Comparison of ENCODE assay signal across 13 cellular contexts in genomic region chr11:70281114-70281729, GRCh38. TPM values are rescaled to one million over a fixed set of nuclear protein-coding genes. Genes with fewer than 3 reads are reported as not detected.
DNase-seq lines count a peak whose midpoint lies in the region; ATAC-seq and TF ChIP-seq lines count a peak whose summit lies in the region.
"Had no signal": no experiment of that assay in that cellular context is flagged by ENCODE, and none has a peak within 500 bp of the region (broad histone marks: within the 10 kb centered on the region; RNA-seq: fewer than 3 reads in every experiment).

No MANE protein-coding gene starts in this region.

- H2AFZ ChIP-seq in fibroblast of lung (ENCODE audit: low read length), result peak overlapping the region; percentile 18

- peaks cover 14% of the 10 kb centered on the region for H3K79me2 ChIP-seq in fibroblast of lung (ENCODE audit: control insufficient read depth, insufficient read depth, low read length)

- H3K4me3 Mint-ChIP-seq in activated T-cell treated with anti-CD3 and anti-CD28 coated beads, Interleukin-2, amount 50 U/mL, for 72 hours, result no peak overlapping the region
- H3K4me3 Mint-ChIP-seq in activated T-cell treated with anti-CD3 and anti-CD28 coated beads, Interleukin-2, amount 50 U/mL, for 4 hours, result no peak overlapping the region

- H3K27ac Mint-ChIP-seq in activated T-cell treated with anti-CD3 and anti-CD28 coated beads, Interleukin-2, amount 50 U/mL, for 72 hours, result peak overlapping the region; percentile 79

- peak overlapping the region; percentile 52 for H3K4me2 ChIP-seq in fibroblast of lung (ENCODE audit: extremely low read depth, insufficient read depth, low read length)

- H3K27me3 ChIP-seq in fibroblast of lung (ENCODE audit: control insufficient read depth, insufficient read depth, low read length), result no peaks in the 10 kb centered on the region

- H3K9me3 Mint-ChIP-seq in activated T-cell treated with anti-CD3 and anti-CD28 coated beads, Interleukin-2, amount 50 U/mL, for 72 hours, result no peaks in the 10 kb centered on the region
- H3K9me3 Mint-ChIP-seq in activated T-cell treated with anti-CD3 and anti-CD28 coated beads, Interleukin-2, amount 50 U/mL, for 4 hours, result no peaks in the 10 kb centered on the region
- H3K9me3 Mint-ChIP-seq: naive B cell had no signal

- H3K27me3 Mint-ChIP-seq in activated T-cell treated with anti-CD3 and anti-CD28 coated beads, Interleukin-2, amount 50 U/mL, for 72 hours (ENCODE audit: low read depth), result no peaks in the 10 kb centered on the region
- H3K27me3 Mint-ChIP-seq in activated T-cell treated with anti-CD3 and anti-CD28 coated beads, Interleukin-2, amount 50 U/mL, for 4 hours (ENCODE audit: low read depth), result no peaks in the 10 kb centered on the region
- H3K27me3 Mint-ChIP-seq: naive B cell had no signal

- H3K27ac ChIP-seq in fibroblast of lung (ENCODE audit: insufficient read depth, low read length), result peak overlapping the region; percentile 71
- H3K27ac ChIP-seq: 22Rv1 had no signal

- no peak overlapping the region for H3K4me3 ChIP-seq in fibroblast of lung (replicated peaks in 1 of 4; ENCODE audit: control extremely low read depth in 1 of 4, insufficient read depth in 1 of 4, low read depth in 3 of 4, low read length in 4 of 4)
- H3K4me3 ChIP-seq in mucosa of descending colon, result no peak overlapping the region

- peaks cover 8% of the 10 kb centered on the region for H3K4me1 ChIP-seq in fibroblast of lung (ENCODE audit: control insufficient read depth, extremely low read depth, insufficient read depth, low read length)
- no peaks in the 10 kb centered on the region for H3K4me1 ChIP-seq in mucosa of descending colon (ENCODE audit: low read depth)

- peak overlapping the region; percentile 16 for H3K9ac ChIP-seq in fibroblast of lung (ENCODE audit: insufficient read depth, low read length)

- intact Hi-C loops in mucosa of descending colon (cut with DNase I, micrococcal nuclease), result no loop called here

- ATAC-seq in activated T-cell treated with anti-CD3 and anti-CD28 coated beads, Interleukin-2, amount 50 U/mL, for 72 hours (replicated peaks in 1 of 2), result no peak
- ATAC-seq in activated T-cell treated with anti-CD3 and anti-CD28 coated beads, Interleukin-2, amount 50 U/mL, for 4 hours, result no peak
- peak; percentile 14 for ATAC-seq in mucosa of descending colon
- ATAC-seq in HG03520 (IDR thresholded peaks at IDR 0.05; ENCODE audit: unreplicated experiment), result no peak

- no peak for TF ChIP-seq CTCF in fibroblast of lung (conservative IDR thresholded peaks at IDR 0.05 in 1 of 2, IDR thresholded peaks at IDR 0.05 in 1 of 2; ENCODE audit: low read depth in 1 of 2, low read length in 2 of 2)
- no peak for TF ChIP-seq CTCF in mucosa of descending colon (IDR thresholded peaks at IDR 0.05)

- peaks cover 12% of the 10 kb centered on the region for H3K4me1 Mint-ChIP-seq in activated T-cell treated with anti-CD3 and anti-CD28 coated beads, Interleukin-2, amount 50 U/mL, for 72 hours (ENCODE audit: low read depth)
- peaks cover 16% of the 10 kb centered on the region for H3K4me1 Mint-ChIP-seq in activated T-cell treated with anti-CD3 and anti-CD28 coated beads, Interleukin-2, amount 50 U/mL, for 4 hours (ENCODE audit: low read depth)

- DNase-seq in activated T-cell treated with anti-CD3 and anti-CD28 coated beads, Interleukin-2, amount 50 U/mL, for 72 hours, result no peak
- DNase-seq in activated T-cell treated with anti-CD3 and anti-CD28 coated beads, Interleukin-2, amount 50 U/mL, for 4 hours, result no peak
- DNase-seq in fibroblast of lung (ENCODE audit: low read depth in 2 of 2) (peak; percentile 71 to 76), mucosa of descending colon (no peak), GF-D8 (lab: John Stamatoyannopoulos, UW) (no peak)
- no peak for DNase-seq in stimulated activated CD4-positive, alpha-beta T cell treated with anti-CD3 and anti-CD28 coated beads, Interleukin-4, amount 100 ng/mL, for 1 hour
- no peak for DNase-seq in activated CD4-positive, CD25-positive, alpha-beta regulatory T cell (lab: John Stamatoyannopoulos, UW)
- DNase-seq: activated gamma-delta T cell treated with Interleukin-2 at 50 U/mL for 16 hours, DMS153, naive B cell, NCI-H1694 had no signal

- no peaks in the 10 kb centered on the region for H4K20me1 ChIP-seq in fibroblast of lung (ENCODE audit: control insufficient read depth, extremely low read depth, insufficient read depth, low read length)

- H3K9me3 ChIP-seq in fibroblast of lung (ENCODE audit: control insufficient read depth, insufficient read depth, low read depth, low read length), result no peaks in the 10 kb centered on the region
- H3K9me3 ChIP-seq in mucosa of descending colon, result no peaks in the 10 kb centered on the region

- H3K36me3 Mint-ChIP-seq in activated T-cell treated with anti-CD3 and anti-CD28 coated beads, Interleukin-2, amount 50 U/mL, for 72 hours (ENCODE audit: insufficient read depth in 2 of 2), result peaks cover 1 to 25% of the 10 kb centered on the region in 2 donors
- peaks cover 43% of the 10 kb centered on the region for H3K36me3 Mint-ChIP-seq in activated T-cell treated with anti-CD3 and anti-CD28 coated beads, Interleukin-2, amount 50 U/mL, for 4 hours (ENCODE audit: insufficient read depth)

- H3K36me3 ChIP-seq in fibroblast of lung (ENCODE audit: control insufficient read depth, insufficient read depth, low read length) (peaks cover 4% of the 10 kb centered on the region), mucosa of descending colon (ENCODE audit: low read depth) (no peaks in the 10 kb centered on the region)

RNA-seq across cellular contexts. Expression of gene PPFIA1, which starts 10.7 kb away (rescaled TPM):
- 10 to 100 TPM; 40.4 to 44.6 TPM for total RNA-seq in activated T-cell treated with anti-CD3 and anti-CD28 coated beads, Interleukin-2, amount 50 U/mL, for 72 hours
- 10 to 100 TPM; 38.2 to 48.0 (median 46.7) TPM for total RNA-seq in activated T-cell treated with anti-CD3 and anti-CD28 coated beads, Interleukin-2, amount 50 U/mL, for 4 hours
- total RNA-seq in fibroblast of lung (38.8 and 43.1 TPM in 2 replicates), mucosa of descending colon (10 to 100 TPM; 58.5 to 65.7 (median 65.0) TPM)
- 39.8 and 41.8 TPM in 2 replicates for polyA plus RNA-seq in fibroblast of lung
- 20.3 and 21.4 TPM in 2 replicates for polyA plus RNA-seq in fibroblast of lung (2012)
- 43.3 and 52.9 TPM in 2 replicates for polyA minus RNA-seq in fibroblast of lung (ENCODE audit: low replicate concordance)

Comparison
In these comparisons a context has a peak if more than half of its experiments do, and no peak if none do; other contexts are left out.
1. DNase-seq: peak in fibroblast of lung (2 of 2); none in activated T-cell treated with anti-CD3 and anti-CD28 coated beads, Interleukin-2, amount 50 U/mL, for 72 hours (0 of 2), activated T-cell treated with anti-CD3 and anti-CD28 coated beads, Interleukin-2, amount 50 U/mL, for 4 hours (single experiment), mucosa of descending colon (0 of 3), stimulated activated CD4-positive, alpha-beta T cell treated with anti-CD3 and anti-CD28 coated beads, Interleukin-4, amount 100 ng/mL, for 1 hour (single experiment), GF-D8 (single experiment) and activated CD4-positive, CD25-positive, alpha-beta regulatory T cell (0 of 4).